Comparison of ENCODE assay signal across 23 cellular contexts in the genomic region with DNA sequence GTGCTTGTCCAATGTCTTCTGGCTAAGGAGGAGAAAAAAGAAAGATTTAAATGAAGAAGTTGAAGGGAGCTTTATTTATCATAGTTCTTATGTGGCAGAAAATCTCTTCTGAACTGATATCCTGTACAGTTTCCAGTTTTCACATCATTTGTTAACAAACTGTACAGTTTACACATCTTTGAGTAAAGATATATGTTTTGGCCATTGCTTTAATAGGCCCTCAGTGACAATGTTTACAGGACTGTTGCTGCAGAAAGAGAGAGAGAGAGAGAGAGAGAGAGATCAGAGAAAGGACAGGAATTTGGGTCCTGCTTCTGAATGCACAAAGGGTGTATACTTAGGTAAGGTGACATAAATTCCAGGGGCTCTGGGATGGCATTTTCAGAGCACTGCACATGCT.
"Had no signal": no experiment of that assay in that cellular context is flagged by ENCODE, and none has a peak within 500 bp of the region (broad histone marks: within the 10 kb centered on the region; RNA-seq: fewer than 3 reads in every experiment).

No MANE protein-coding gene starts in this region.

- H3K9ac ChIP-seq: KMS-11 had no signal

- H3K9me3 ChIP-seq: MG63, SJSA1 had no signal

- H3K4me3 ChIP-seq: MG63, SJSA1, SK-N-MC had no signal

- H3K36me3 ChIP-seq: MG63, SJSA1 had no signal

- DNase-seq: Kasumi-1, MG63, NCI-H1092, NCI-H1105 treated with DMSO at 0.1 percent for 48 hours, NCI-H1417 treated with DMSO at 0.1 percent for 48 hours, NCI-H146, NCI-H1694 treated with DMSO at 0.1 percent for 48 hours, NCI-H1930, NCI-H2081, NCI-H2107, NCI-H2171, NCI-H226, NCI-H446, NCI-H510A, NCI-H524 treated with DMSO at 0.1 percent for 48 hours, NCI-H69, NCI-H774, Right ventricle myocardium superior, RPMI8226, SIG-M5 had no signal

- H3K27me3 ChIP-seq: MG63, SJSA1 had no signal

- H3K27ac ChIP-seq: KMS-11, SJSA1, SK-N-MC had no signal
